Comparison of ENCODE assay signal across 15 cellular contexts in the genomic region with DNA sequence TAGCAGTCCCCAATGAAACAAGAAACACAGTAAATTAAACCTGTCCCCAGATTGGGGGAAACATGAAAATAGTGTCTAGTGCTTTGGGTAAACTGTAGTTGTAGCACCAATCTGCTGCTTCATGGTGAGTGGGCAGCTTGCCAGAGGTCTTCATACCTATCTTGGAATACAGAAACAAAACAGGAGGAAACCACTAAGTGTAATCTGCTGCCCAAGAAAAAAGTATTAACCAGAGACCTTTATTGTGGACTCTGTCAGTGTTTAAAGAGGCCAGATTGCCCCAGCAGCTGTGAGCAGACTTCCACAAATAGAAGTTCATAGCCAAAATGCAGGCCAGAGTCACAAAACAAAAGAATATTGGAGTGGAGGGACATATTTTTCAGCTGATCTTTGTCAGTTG. TPM values are rescaled to one million over a fixed set of nuclear protein-coding genes. Genes with fewer than 3 reads are reported as not detected.
DNase-seq lines count a peak whose midpoint lies in the region; ATAC-seq, FAIRE-seq and TF ChIP-seq lines count a peak whose summit lies in the region.
"Had no signal": no experiment of that assay in that cellular context is flagged by ENCODE, and none has a peak within 500 bp of the region (broad histone marks: within the 10 kb centered on the region; RNA-seq: fewer than 3 reads in every experiment).

No MANE protein-coding gene starts in this region.

- H2AFZ ChIP-seq in astrocyte (ENCODE audit: low read depth, low read length), result no peak overlapping the region

- H3K27ac ChIP-seq in astrocyte (ENCODE audit: low read depth, low read length), result no peak overlapping the region
- H3K27ac ChIP-seq: suprapubic skin had no signal

- intact Hi-C loops in posterior vena cava (cut with DNase I), result loop anchor here (5.0 to 10.0 kb wide), 3 partner anchors 170 to 530 kb away; partner anchors contain the start of genes ALKBH2 (in 2 of the 2), UNG (in 2 of the 2) and CORO1C (in 1 of the 2)
- intact Hi-C loops in natural killer cell (cut with micrococcal nuclease), result loop anchor here (5.0 to 10.0 kb wide), 2 partner anchors 68 to 270 kb away; partner anchors contain the start of gene SELPLG

- H3K27ac Mint-ChIP-seq in astrocyte (ENCODE audit: unreplicated experiment) (peak overlapping the region; percentile 6), natural killer cell (no peak overlapping the region)

- peak overlapping the region; percentile 7 for H3K9ac ChIP-seq in astrocyte (ENCODE audit: low read length)

- no peak overlapping the region for H3K4me2 ChIP-seq in astrocyte (ENCODE audit: low read length)

- H3K4me3 Mint-ChIP-seq in astrocyte (ENCODE audit: unreplicated experiment) (peak overlapping the region; percentile 20), natural killer cell (no peak overlapping the region)

- H3K27me3 Mint-ChIP-seq in astrocyte (ENCODE audit: low read depth, unreplicated experiment) (no peaks in the 10 kb centered on the region), natural killer cell (ENCODE audit: low read depth in 2 of 2) (no peaks in the 10 kb centered on the region)

- peaks cover 34% of the 10 kb centered on the region for H3K79me2 ChIP-seq in astrocyte (ENCODE audit: insufficient read depth, low read length)

- TF ChIP-seq CTCF in astrocyte (IDR thresholded peaks at IDR 0.05; ENCODE audit: insufficient read depth, low read depth, low read length) (no peak), natural killer cell (IDR thresholded peaks at IDR 0.05) (no peak)

- ATAC-seq in natural killer cell (no peak), HG02970 (IDR thresholded peaks at IDR 0.05; ENCODE audit: low FRiP score, unreplicated experiment) (no peak)

- H4K20me1 ChIP-seq in astrocyte (ENCODE audit: insufficient read depth, low read length), result peaks cover 18% of the 10 kb centered on the region

- no peaks in the 10 kb centered on the region for H3K27me3 ChIP-seq in astrocyte (ENCODE audit: insufficient read depth, low read length)
- H3K27me3 ChIP-seq: suprapubic skin had no signal

- DNase-seq in NCI-H2171 treated with DMSO at 0.1 percent for 48 hours (lab: John Stamatoyannopoulos, UW), result peak; percentile 59
- DNase-seq in NCI-H2171 (lab: John Stamatoyannopoulos, UW), result no peak
- DNase-seq in KBM-7, result peak; percentile 42
- no peak for DNase-seq in astrocyte (ENCODE audit: low read depth)
- DNase-seq in posterior vena cava (ENCODE audit: low spot score), result peak; percentile 53
- no peak for DNase-seq in natural killer cell
- no peak for DNase-seq in occipital lobe (lab: John Stamatoyannopoulos, UW)
- DNase-seq: aorta, DMS53, NCI-H1930 had no signal

- no peaks in the 10 kb centered on the region for H3K9me3 Mint-ChIP-seq in astrocyte (ENCODE audit: unreplicated experiment)
- H3K9me3 Mint-ChIP-seq in natural killer cell, result no peaks in the 10 kb centered on the region

- H3K36me3 Mint-ChIP-seq in astrocyte (ENCODE audit: low read depth, unreplicated experiment) (peaks cover 3% of the 10 kb centered on the region), natural killer cell (peaks cover 25% of the 10 kb centered on the region)

- H3K4me3 ChIP-seq in astrocyte (ENCODE audit: insufficient read depth, low read depth, low read length), result no peak overlapping the region
- H3K4me3 ChIP-seq: suprapubic skin had no signal

- in situ Hi-C loops in KBM-7 (cut with MboI; ENCODE audit: low pct_unique_long_range_greater_than_20kb, low sequenced_read_pairs), result no loop called here

- H3K4me1 Mint-ChIP-seq in astrocyte (ENCODE audit: low read depth, unreplicated experiment) (peaks cover 28% of the 10 kb centered on the region), natural killer cell (peaks cover 31 to 32% of the 10 kb centered on the region in 2 donors)

- H3K4me1 ChIP-seq in astrocyte (ENCODE audit: insufficient read depth, low read length), result peaks cover 26% of the 10 kb centered on the region

- H3K36me3 ChIP-seq in astrocyte (ENCODE audit: insufficient read depth, low read length), result peaks cover 43% of the 10 kb centered on the region

- FAIRE-seq in astrocyte (lab: Jason Lieb, UNC), result no peak
- FAIRE-seq: GM12892 had no signal

- no peaks in the 10 kb centered on the region for H3K9me3 ChIP-seq in astrocyte (ENCODE audit: insufficient read depth, low read depth, low read length)
- H3K9me3 ChIP-seq: suprapubic skin had no signal

RNA-seq across cellular contexts. Expression of gene ISCU, which starts 2.3 kb away (rescaled TPM):
- total RNA-seq in astrocyte, result 121 and 124 TPM in 2 replicates
- total RNA-seq in posterior vena cava, result 100 to 1,000 TPM; 113 to 119 TPM
- total RNA-seq in natural killer cell, result 100 to 1,000 TPM in 1 of 3 donors, 10 to 100 TPM in 2; 86.9 to 103 (median 97.4) TPM
- total RNA-seq in occipital lobe, result 36.2 TPM

RNA-seq across cellular contexts. Expression of gene SART3, which starts 3.8 kb away (rescaled TPM):
- total RNA-seq in astrocyte, result 39.9 and 48.4 TPM in 2 replicates
- 10 to 100 TPM; 27.4 to 28.9 TPM for total RNA-seq in posterior vena cava
- total RNA-seq in natural killer cell, result 100 to 1,000 TPM in 1 of 3 donors, 10 to 100 TPM in 2; 76.5 to 107 (median 78.3) TPM
- 66.0 TPM for total RNA-seq in occipital lobe

RNA-seq across cellular contexts. Expression of gene TMEM119, which starts 33.2 kb away (rescaled TPM):
- total RNA-seq in astrocyte (0.91 and 1.8 TPM in 2 replicates), posterior vena cava (10 to 100 TPM; 12.7 to 72.5 TPM), natural killer cell (1 to 10 TPM in 1 of 3 donors, under 1 TPM in 2; 0.70 to 3.4 (median 0.71) TPM), occipital lobe (2.2 TPM)
- total RNA-seq: A172; activated CD8-positive, alpha-beta memory T cell treated with anti-CD3 and anti-CD28 coated beads for 36 hours had no signal

RNA-seq across cellular contexts. Expression of gene FICD, which starts 49.6 kb away (rescaled TPM):
- total RNA-seq in astrocyte (3.5 and 4.7 TPM in 2 replicates), posterior vena cava (10 to 100 TPM in 1 of 2 donors, 1 to 10 TPM in 1; 10.0 to 11.3 TPM), natural killer cell (1 to 10 TPM; 3.9 to 7.5 (median 6.6) TPM), occipital lobe (5.0 TPM)

Comparison
In these comparisons a context has a peak if more than half of its experiments do, and no peak if none do; other contexts are left out.
1. DNase-seq: peak in NCI-H2171 treated with DMSO at 0.1 percent for 48 hours (single experiment), KBM-7 (single experiment) and posterior vena cava (single experiment); none in NCI-H2171 (single experiment), astrocyte (single experiment), natural killer cell (single experiment) and occipital lobe (single experiment).